1 cellular context compared by ENCODE assay signal in the genomic region with DNA sequence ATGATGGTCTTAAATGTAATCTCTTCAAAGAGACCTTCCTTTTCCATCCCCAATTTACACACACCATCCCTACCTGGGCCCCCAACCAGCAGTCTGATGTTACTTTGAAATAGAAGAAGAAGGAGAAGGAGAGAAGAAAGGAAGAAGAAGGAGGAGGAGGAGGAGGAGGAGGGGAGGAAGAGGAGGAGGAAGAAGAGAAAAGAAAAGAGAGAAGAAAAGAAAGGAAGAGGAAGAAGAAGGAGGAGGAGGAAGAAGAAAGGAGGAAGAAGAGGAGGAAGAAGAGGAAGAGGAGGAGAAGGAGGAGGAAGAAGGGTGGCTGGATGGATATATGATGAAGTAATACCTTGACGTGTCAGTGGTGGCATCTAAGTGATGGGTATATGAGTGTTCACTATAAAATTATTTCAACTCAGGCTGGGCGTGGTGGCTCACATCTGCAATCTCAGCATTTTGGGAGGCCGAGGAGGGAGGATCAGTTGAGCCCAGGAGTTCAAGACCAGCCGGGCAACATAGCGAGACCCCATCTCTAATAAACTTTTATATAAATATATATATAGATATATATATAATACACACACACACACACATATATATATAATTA.
TF ChIP-seq lines count a peak whose summit lies in the region.

No MANE protein-coding gene starts in this region.

TF ChIP-seq in A549, 52 proteins besides CTCF, POLR2A, EP300 and RAD21:
- TF ChIP-seq FOSL2 (IDR thresholded peaks at IDR 0.05): no peak
- TF ChIP-seq FOSL2 (CRISPR knock-in tag; IDR thresholded peaks at IDR 0.05): no peak
- TF ChIP-seq PHF8 (IDR thresholded peaks at IDR 0.05; ENCODE audit: borderline replicate concordance, low read depth): no peak
- TF ChIP-seq CBX2 (IDR thresholded peaks at IDR 0.05; ENCODE audit: borderline replicate concordance, low read depth): no peak
- TF ChIP-seq MAZ (IDR thresholded peaks at IDR 0.05; ENCODE audit: borderline replicate concordance, low read depth, low read length): no peak
- peak; percentile 76 for TF ChIP-seq MAFK (IDR thresholded peaks at IDR 0.05; ENCODE audit: partially characterized antibody)
